ENCODE assay signal across 8 cellular contexts in the genomic region with DNA sequence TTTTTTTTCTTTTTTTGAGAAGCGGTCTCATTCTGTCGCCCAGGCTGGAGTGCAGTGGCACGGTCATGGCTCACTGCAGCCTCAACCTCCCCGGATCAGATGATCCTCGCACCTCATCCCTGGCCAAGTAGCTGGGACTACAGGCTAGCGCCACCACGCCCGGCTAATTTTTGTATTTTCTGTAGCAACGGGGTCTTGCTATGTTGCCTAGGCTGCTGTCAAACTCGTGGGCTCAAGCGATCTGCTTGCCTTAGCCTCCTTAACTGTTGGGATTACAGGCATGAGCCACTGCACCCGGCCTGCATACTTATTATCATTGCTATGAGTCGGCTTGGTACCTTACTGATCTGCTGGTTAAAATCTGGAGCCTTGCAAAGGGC. TPM values are rescaled to one million over a fixed set of nuclear protein-coding genes. Genes with fewer than 3 reads are reported as not detected.
DNase-seq lines count a peak whose midpoint lies in the region; ATAC-seq and TF ChIP-seq lines count a peak whose summit lies in the region.

No MANE protein-coding gene starts in this region.

- peaks cover 0 to 18% of the 10 kb centered on the region in 2 donors for H3K4me1 ChIP-seq in right atrium auricular region
- H3K4me1 ChIP-seq in sigmoid colon = peaks cover 0 to 28% (median 22%) of the 10 kb centered on the region in 4 donors

- peaks cover 54% of the 10 kb centered on the region for H3K36me3 ChIP-seq in KOPT-K1 (ENCODE audit: insufficient read depth, low read length)
- H3K36me3 ChIP-seq in right atrium auricular region = peaks cover 25% of the 10 kb centered on the region
- peaks cover 11 to 27% (median 19%) of the 10 kb centered on the region in 4 donors for H3K36me3 ChIP-seq in sigmoid colon

- ATAC-seq in GM18498 (IDR thresholded peaks at IDR 0.05; ENCODE audit: unreplicated experiment) = no peak

- peaks cover 53% of the 10 kb centered on the region for H3K36me3 Mint-ChIP-seq in Calu3 (ENCODE audit: insufficient read depth, unreplicated experiment)
- peaks cover 51% of the 10 kb centered on the region for H3K36me3 Mint-ChIP-seq in activated naive CD4-positive, alpha-beta T cell treated with anti-CD3 and anti-CD28 coated beads for 36 hours (ENCODE audit: low read depth)

- WGBS in sigmoid colon, 2 donors = 7 to 19% methylated on average over 13 of the region's 13 CpGs

- H3K27ac Mint-ChIP-seq in Calu3 (ENCODE audit: unreplicated experiment) = peak overlapping the region; percentile 99
- peak overlapping the region; percentile 97 for H3K27ac Mint-ChIP-seq in activated naive CD4-positive, alpha-beta T cell treated with anti-CD3 and anti-CD28 coated beads for 36 hours

- TF ChIP-seq EP300 in sigmoid colon (IDR thresholded peaks at IDR 0.05) = no peak

- TF ChIP-seq POLR2A in sigmoid colon (IDR thresholded peaks at IDR 0.05) = no peak

- no peak for TF ChIP-seq CTCF in Calu3 (IDR thresholded peaks at IDR 0.05; ENCODE audit: unreplicated experiment)
- no peak for TF ChIP-seq CTCF in right atrium auricular region (IDR thresholded peaks at IDR 0.05)
- TF ChIP-seq CTCF in sigmoid colon (IDR thresholded peaks at IDR 0.05) = no peak

- H3K27me3 Mint-ChIP-seq in Calu3 (ENCODE audit: unreplicated experiment) = no peaks in the 10 kb centered on the region
- H3K27me3 Mint-ChIP-seq in activated naive CD4-positive, alpha-beta T cell treated with anti-CD3 and anti-CD28 coated beads for 36 hours (ENCODE audit: low read depth) = no peaks in the 10 kb centered on the region

- no peaks in the 10 kb centered on the region for H3K9me3 ChIP-seq in KOPT-K1 (ENCODE audit: insufficient read depth, low read length, poor library complexity, severe bottlenecking)
- H3K9me3 ChIP-seq in right atrium auricular region = no peaks in the 10 kb centered on the region
- no peaks in the 10 kb centered on the region for H3K9me3 ChIP-seq in sigmoid colon

- intact Hi-C loops in Calu3 (cut with micrococcal nuclease; ENCODE audit: unreplicated experiment) (no loop called here), sigmoid colon (cut with DNase I) (no loop called here)
- intact Hi-C loops in activated naive CD4-positive, alpha-beta T cell treated with anti-CD3 and anti-CD28 coated beads for 36 hours (cut with micrococcal nuclease) = no loop called here

- H3K4me1 Mint-ChIP-seq in Calu3 (ENCODE audit: low read depth, unreplicated experiment) = peaks cover 14% of the 10 kb centered on the region
- H3K4me1 Mint-ChIP-seq in activated naive CD4-positive, alpha-beta T cell treated with anti-CD3 and anti-CD28 coated beads for 36 hours (ENCODE audit: low read depth) = peaks cover 49% of the 10 kb centered on the region

- H3K4me3 ChIP-seq in right atrium auricular region = peak overlapping the region; percentile 69 to 93
- peak overlapping the region; percentile 51 to 78 (median 64) for H3K4me3 ChIP-seq in sigmoid colon

- H3K4me3 Mint-ChIP-seq in Calu3 (ENCODE audit: low read depth, unreplicated experiment) = peak overlapping the region; percentile 93
- H3K4me3 Mint-ChIP-seq in activated naive CD4-positive, alpha-beta T cell treated with anti-CD3 and anti-CD28 coated beads for 36 hours = peak overlapping the region; percentile 95

- H3K27me3 ChIP-seq in right atrium auricular region (no peaks in the 10 kb centered on the region), sigmoid colon (no peaks in the 10 kb centered on the region)

- no TSS peak for BruUV-seq in Calu3 (replicated peaks; lab: Mats Ljungman, UMichigan)

- DNase-seq in Calu3 = peak; percentile 1
- peak; percentile 18 for DNase-seq in activated naive CD4-positive, alpha-beta T cell treated with anti-CD3 and anti-CD28 coated beads for 36 hours
- DNase-seq in right atrium auricular region (ENCODE audit: low spot score) = no peak
- peak; percentile 60 for DNase-seq in sigmoid colon
- DNase-seq in SHP77 treated with DMSO at 0.1 percent for 48 hours (lab: John Stamatoyannopoulos, UW) = no peak
- DNase-seq in T-helper 9 cell = no peak

- CTCF ChIA-PET in Calu3 (lab: Charles Lee) = no interaction called here
- CTCF ChIA-PET in activated naive CD4-positive, alpha-beta T cell treated with anti-CD3 and anti-CD28 coated beads for 36 hours (lab: Charles Lee) = interaction anchor here (0.6 kb wide), 1 partner anchor 13 kb away, joined by 3 read pairs; no protein-coding TSS in a partner anchor

- H3K27ac ChIP-seq in KOPT-K1 (ENCODE audit: low read depth, low read length, poor library complexity, severe bottlenecking) (peak overlapping the region; percentile 80), right atrium auricular region (peak overlapping the region; percentile 68 to 71), sigmoid colon (peak overlapping the region; percentile 72 to 79 (median 78))

- no peaks in the 10 kb centered on the region for H3K9me3 Mint-ChIP-seq in Calu3 (ENCODE audit: low read depth, unreplicated experiment)
- no peaks in the 10 kb centered on the region for H3K9me3 Mint-ChIP-seq in activated naive CD4-positive, alpha-beta T cell treated with anti-CD3 and anti-CD28 coated beads for 36 hours

RNA-seq across cellular contexts. Expression of gene IARS1, which starts 0.8 kb away (rescaled TPM):
- 130 TPM in 2 replicates for total RNA-seq in Calu3 (2022)
- 100 to 1,000 TPM; 271 to 272 TPM for total RNA-seq in activated naive CD4-positive, alpha-beta T cell treated with anti-CD3 and anti-CD28 coated beads for 36 hours
- 10 to 100 TPM; 40.1 to 55.1 TPM for total RNA-seq in right atrium auricular region
- 10 to 100 TPM; 61.4 to 62.4 (median 62.2) TPM for total RNA-seq in sigmoid colon
- 10 to 100 TPM in 2 of 3 donors, 1 to 10 TPM in 1; 9.0 to 45.2 (median 13.6) TPM for polyA plus RNA-seq in sigmoid colon

RNA-seq across cellular contexts. Expression of gene NOL8, which starts 30.9 kb away (rescaled TPM):
- total RNA-seq in Calu3 (2022) (37.1 and 42.9 TPM in 2 replicates), right atrium auricular region (10 to 100 TPM; 11.4 to 12.3 TPM), sigmoid colon (10 to 100 TPM; 23.9 to 32.1 (median 28.2) TPM)
- total RNA-seq in activated naive CD4-positive, alpha-beta T cell treated with anti-CD3 and anti-CD28 coated beads for 36 hours = 10 to 100 TPM; 41.0 to 46.2 TPM
- 10 to 100 TPM in 2 of 3 donors, 1 to 10 TPM in 1; 7.9 to 20.4 (median 13.2) TPM for polyA plus RNA-seq in sigmoid colon

RNA-seq across cellular contexts. Expression of gene CENPP, which starts 31.5 kb away (rescaled TPM):
- 5.3 and 7.2 TPM in 2 replicates for total RNA-seq in Calu3 (2022)
- 10 to 100 TPM; 24.9 to 26.5 TPM for total RNA-seq in activated naive CD4-positive, alpha-beta T cell treated with anti-CD3 and anti-CD28 coated beads for 36 hours
- total RNA-seq in right atrium auricular region = 1 to 10 TPM; 1.1 to 1.2 TPM
- total RNA-seq in sigmoid colon = 10 to 100 TPM in 1 of 4 donors, 1 to 10 TPM in 3; 1.8 to 11.9 (median 5.2) TPM
- 1 to 10 TPM in 1 of 3 donors, under 1 TPM in 2; 0.60 to 2.4 (median 0.69) TPM for polyA plus RNA-seq in sigmoid colon

Comparison
In these comparisons a context has a peak if more than half of its experiments do, and no peak if none do; other contexts are left out.
1. DNase-seq: peak in Calu3 (single experiment), activated naive CD4-positive, alpha-beta T cell treated with anti-CD3 and anti-CD28 coated beads for 36 hours (single experiment) and sigmoid colon (single experiment); none in right atrium auricular region (single experiment), SHP77 treated with DMSO at 0.1 percent for 48 hours (single experiment) and T-helper 9 cell (single experiment).
2. Peak in every context shown above with its lines, with median percentiles within 50 percentile points of each other: H3K27ac ChIP-seq.